In genomic region chr11:62805044-62805892, GRCh38 we compare ENCODE assay signal across 8 cellular contexts. TPM values are rescaled to one million over a fixed set of nuclear protein-coding genes. Genes with fewer than 3 reads are reported as not detected.
DNase-seq lines count a peak whose midpoint lies in the region; ATAC-seq and TF ChIP-seq lines count a peak whose summit lies in the region.

TSS of gene NXF1 (minus strand) at chr11:62805440. CDS start at chr11:62805356, 84 bp downstream.

- H3K9me3 ChIP-seq in left ventricle myocardium inferior (replicated peaks) (no peaks in the 10 kb centered on the region), psoas muscle (no peaks in the 10 kb centered on the region)

- H3K27me3 ChIP-seq in left ventricle myocardium inferior (ENCODE audit: low read depth) (no peaks in the 10 kb centered on the region), psoas muscle (ENCODE audit: insufficient read depth in 3 of 3, low read length in 2 of 3) (no peaks in the 10 kb centered on the region)

- peaks cover 41% of the 10 kb centered on the region for H3K36me3 ChIP-seq in left ventricle myocardium inferior
- H3K36me3 ChIP-seq in psoas muscle (ENCODE audit: insufficient read depth in 1 of 2, low read depth in 1 of 2) = peaks cover 13 to 37% of the 10 kb centered on the region in 2 donors
- peaks cover 5% of the 10 kb centered on the region for H3K36me3 ChIP-seq in urinary bladder (ENCODE audit: insufficient read depth)

- TF ChIP-seq CTCF in left ventricle myocardium inferior (IDR thresholded peaks at IDR 0.05; ENCODE audit: borderline replicate concordance) (peak; percentile 31), psoas muscle (IDR thresholded peaks at IDR 0.05) (no peak)

- peak; percentile 70 for DNase-seq in NCI-H1694 (lab: John Stamatoyannopoulos, UW)
- peak; percentile 85 for DNase-seq in amniotic epithelial cell (ENCODE audit: low read depth)
- peak; percentile 95 for DNase-seq in left ventricle myocardium inferior
- peak; percentile 94 to 98 for DNase-seq in psoas muscle

- intact Hi-C loops in T-helper 1 cell treated with Interleukin-12 subunit alpha and Interleukin-12 subunit beta and Interleukin-4 antibody, amounts not matched to agents 30 ng/mL and 1 ng/mL, for 36 hours (cut with micrococcal nuclease) = loop anchor here (1.0 to 2.0 kb wide), 13 partner anchors 13 to 158 kb away; partner anchors contain the start of genes GANAB, POLR2G, STX5 and TAF6L
- intact Hi-C loops in left ventricle myocardium inferior (cut with micrococcal nuclease) (no loop called here), psoas muscle (cut with DNase I) (loop anchor here in 1 of 2 donors (2.0 kb wide), 1 partner anchor 14 kb away; no protein-coding TSS in a partner anchor)

- peak within 1 kb of the TSS; percentile 83 for H3K4me3 ChIP-seq in left ventricle myocardium inferior
- H3K4me3 ChIP-seq in psoas muscle = peak within 1 kb of the TSS; percentile 95
- peak within 1 kb of the TSS; percentile 95 for H3K4me3 ChIP-seq in urinary bladder (ENCODE audit: low read depth, low read length)

- peak; percentile 100 for TF ChIP-seq POLR2A in GM15510 (IDR thresholded peaks at IDR 0.05; ENCODE audit: borderline replicate concordance, extremely low read depth, insufficient read length)

- peak; percentile 67 for ATAC-seq in HG02884 (IDR thresholded peaks at IDR 0.05; ENCODE audit: unreplicated experiment)
- peak; percentile 88 to 89 (median 88) for ATAC-seq in psoas muscle

- WGBS in psoas muscle, 3 donors = 0 to 1% (median 0%) methylated on average over 68 to 77 of the region's 77 CpGs
- under 1% methylated on average over 77 of the region's 77 CpGs for WGBS in urinary bladder

- H3K27ac ChIP-seq in left ventricle myocardium inferior (replicated peaks) (peak within 1 kb of the TSS; percentile 91), psoas muscle (peak within 1 kb of the TSS; percentile 96), urinary bladder (ENCODE audit: low read depth) (peak within 1 kb of the TSS; percentile 80)

- H3K4me1 ChIP-seq in left ventricle myocardium inferior (peaks cover 42% of the 10 kb centered on the region), psoas muscle (peaks cover 22% of the 10 kb centered on the region), urinary bladder (ENCODE audit: insufficient read depth) (no peaks in the 10 kb centered on the region)

RNA-seq across cellular contexts. Expression of gene NXF1, which starts in this region (rescaled TPM):
- 97.3 and 97.4 TPM in 2 replicates for total RNA-seq in T-helper 1 cell treated with Interleukin-12 subunit alpha and Interleukin-12 subunit beta and Interleukin-4 antibody, amounts not matched to agents 30 ng/mL and 1 ng/mL, for 36 hours
- total RNA-seq in left ventricle myocardium inferior = 43.2 TPM
- total RNA-seq in psoas muscle = 10 to 100 TPM; 38.3 to 45.4 (median 41.9) TPM
- 10 to 100 TPM; 36.3 to 67.0 (median 49.7) TPM for polyA plus RNA-seq in psoas muscle
- total RNA-seq in urinary bladder = 32.4 TPM
- 103 TPM for polyA plus RNA-seq in urinary bladder

Comparison
In these comparisons a context has a peak if more than half of its experiments do, and no peak if none do; other contexts are left out.
1. Peak in every context shown above with its lines: DNase-seq, ATAC-seq, H3K4me3 ChIP-seq and H3K27ac ChIP-seq.